8 cellular contexts compared by ENCODE assay signal in genomic region chr11:110710520-110711381, GRCh38. TPM values are rescaled to one million over a fixed set of nuclear protein-coding genes. Genes with fewer than 3 reads are reported as not detected.
DNase-seq lines count a peak whose midpoint lies in the region; ATAC-seq, FAIRE-seq and TF ChIP-seq lines count a peak whose summit lies in the region.

No MANE protein-coding gene starts in this region.

- no peaks in the 10 kb centered on the region for H3K79me2 ChIP-seq in astrocyte (ENCODE audit: insufficient read depth, low read length)

- H3K9me3 ChIP-seq in HUES6 (ENCODE audit: control insufficient read depth, insufficient read depth, low read depth, low read length) (no peaks in the 10 kb centered on the region), astrocyte (ENCODE audit: insufficient read depth, low read depth, low read length) (no peaks in the 10 kb centered on the region)

- H2AFZ ChIP-seq in astrocyte (ENCODE audit: low read depth, low read length): peak overlapping the region; percentile 23

- H4K20me1 ChIP-seq in astrocyte (ENCODE audit: insufficient read depth, low read length): no peaks in the 10 kb centered on the region

- H3K36me3 Mint-ChIP-seq in astrocyte (ENCODE audit: low read depth, unreplicated experiment): no peaks in the 10 kb centered on the region

- H3K27ac ChIP-seq in HUES6 (ENCODE audit: low read depth, low read length) (no peak overlapping the region), astrocyte (ENCODE audit: low read depth, low read length) (no peak overlapping the region)

- peak overlapping the region; percentile 63 for H3K4me3 Mint-ChIP-seq in astrocyte (ENCODE audit: unreplicated experiment)

- H3K27me3 ChIP-seq in BJ (ENCODE audit: control insufficient read depth, insufficient read depth, low read length) (no peaks in the 10 kb centered on the region), HUES6 (ENCODE audit: control insufficient read depth, insufficient read depth, low read length) (peaks cover 78% of the 10 kb centered on the region), astrocyte (ENCODE audit: insufficient read depth, low read length) (peaks cover 19% of the 10 kb centered on the region)

- no peaks in the 10 kb centered on the region for H3K9me3 Mint-ChIP-seq in astrocyte (ENCODE audit: unreplicated experiment)

- H3K4me1 Mint-ChIP-seq in astrocyte (ENCODE audit: low read depth, unreplicated experiment): peaks cover under 1% of the 10 kb centered on the region

- FAIRE-seq in astrocyte (lab: Jason Lieb, UNC): no peak

- DNase-seq in BJ (ENCODE audit: low read depth): no peak
- peak; percentile 17 for DNase-seq in astrocyte (ENCODE audit: low read depth)
- DNase-seq in iPS-NIHi11 (ENCODE audit: low spot score): peak; percentile 35
- DNase-seq in sciatic nerve (ENCODE audit: low spot score): peak; percentile 75
- DNase-seq in SW 1271 (lab: John Stamatoyannopoulos, UW): no peak
- DNase-seq in UCSD-AML1 (lab: John Stamatoyannopoulos, UW; ENCODE audit: unreplicated experiment): no peak

- CTCF ChIA-PET in BJ (lab: Yijun Ruan, JAX): interaction anchor here (0.6 kb wide), 1 partner anchor 102 kb away, joined by 3 read pairs; no protein-coding TSS in a partner anchor

- peak overlapping the region; percentile 67 for H3K27ac Mint-ChIP-seq in astrocyte (ENCODE audit: unreplicated experiment)

- H3K4me1 ChIP-seq in HUES6 (ENCODE audit: control insufficient read depth, insufficient read depth, low read length) (peaks cover 11% of the 10 kb centered on the region; the same call in 1 of the 2 replicates), astrocyte (ENCODE audit: insufficient read depth, low read length) (peaks cover 20% of the 10 kb centered on the region)

- TF ChIP-seq CTCF in BJ (IDR thresholded peaks at IDR 0.05; ENCODE audit: insufficient read depth, low read depth, low read length): no peak
- TF ChIP-seq CTCF in astrocyte (IDR thresholded peaks at IDR 0.05; ENCODE audit: insufficient read depth, low read depth, low read length): no peak

- peak overlapping the region; percentile 72 for H3K4me3 ChIP-seq in BJ (ENCODE audit: low read depth, low read length)
- H3K4me3 ChIP-seq in HUES6 (ENCODE audit: low read depth, low read length): peak overlapping the region; percentile 74
- H3K4me3 ChIP-seq in astrocyte (ENCODE audit: insufficient read depth, low read depth, low read length): peak overlapping the region; percentile 32

- POLR2A ChIA-PET in BJ (lab: Charles Lee): no interaction called here

- peaks cover 37% of the 10 kb centered on the region for H3K27me3 Mint-ChIP-seq in astrocyte (ENCODE audit: low read depth, unreplicated experiment)

- H3K4me2 ChIP-seq in astrocyte (ENCODE audit: low read length): peak overlapping the region; percentile 93

- H3K36me3 ChIP-seq in BJ (ENCODE audit: control insufficient read depth, insufficient read depth, low read length) (no peaks in the 10 kb centered on the region), HUES6 (ENCODE audit: control insufficient read depth, insufficient read depth, low read length) (no peaks in the 10 kb centered on the region), astrocyte (ENCODE audit: insufficient read depth, low read length) (no peaks in the 10 kb centered on the region)

- ATAC-seq in sciatic nerve (peak; percentile 41), HG02798 (IDR thresholded peaks at IDR 0.05; ENCODE audit: poor library complexity, unreplicated experiment) (no peak)

- H3K9ac ChIP-seq in HUES6 (ENCODE audit: low read length) (no peak overlapping the region), astrocyte (ENCODE audit: low read length) (no peak overlapping the region)

- intact Hi-C loops in sciatic nerve (cut with DNase I): loop anchor here (10.0 kb wide), 1 partner anchor 514 kb away; no protein-coding TSS in a partner anchor

RNA-seq across cellular contexts. Expression of gene ARHGAP20, which starts 1.5 kb away (rescaled TPM):
- polyA plus RNA-seq in BJ (2011; rRNA removed): 2.5 TPM in 2 replicates
- polyA minus RNA-seq in BJ (2011; rRNA and poly(A)+ RNA removed): 3.7 and 4.3 TPM in 2 replicates
- total RNA-seq in astrocyte (0.11 and 0.19 TPM in 2 replicates), sciatic nerve (7.7 TPM)

Comparison
In these comparisons a context has a peak if more than half of its experiments do, and no peak if none do; other contexts are left out.
1. DNase-seq: peak in astrocyte (single experiment), iPS-NIHi11 (single experiment) and sciatic nerve (single experiment); none in BJ (single experiment), SW 1271 (0 of 2) and UCSD-AML1 (single experiment).
2. Peak in every context shown above with its lines, with median percentiles within 50 percentile points of each other: H3K4me3 ChIP-seq.